2 cellular contexts compared by ENCODE assay signal in the genomic region with DNA sequence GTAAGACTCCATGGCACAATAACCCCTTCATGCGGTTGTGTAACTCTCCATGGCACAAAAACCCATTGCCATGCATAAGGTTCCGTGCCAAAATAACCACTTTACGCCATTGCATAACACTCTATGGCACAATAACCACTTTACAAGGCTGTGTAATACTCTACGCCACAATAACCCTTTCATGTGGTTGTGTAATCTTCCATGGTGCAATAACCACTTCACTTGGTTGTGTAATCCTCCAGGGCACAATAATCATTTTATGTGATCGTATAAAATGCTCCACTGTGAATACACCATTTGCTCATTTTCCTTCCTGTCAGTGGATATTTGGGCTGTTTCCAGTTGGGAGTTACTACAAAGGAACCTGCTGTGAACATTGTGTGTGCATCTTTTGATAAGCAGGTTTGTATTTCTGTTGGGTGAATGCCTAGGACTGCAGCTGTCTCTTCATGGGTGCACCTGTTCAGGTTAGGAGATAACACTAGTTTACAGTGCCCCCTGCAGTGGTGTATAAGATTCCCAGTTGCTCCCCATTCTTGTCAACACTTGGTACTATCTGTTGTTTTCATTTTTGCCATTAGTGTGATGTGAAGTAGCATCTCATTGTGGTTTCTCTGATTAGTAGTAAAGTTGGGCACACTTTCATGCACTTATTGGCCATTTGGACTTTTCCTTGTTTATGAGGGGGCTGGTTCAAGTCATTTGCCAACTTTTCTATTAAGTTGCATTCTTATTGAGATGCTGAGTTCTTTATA.
TF ChIP-seq lines count a peak whose summit lies in the region.

No MANE protein-coding gene starts in this region.

TF ChIP-seq in IMR-90, 13 proteins besides CTCF, POLR2A, EP300 and RAD21 (continued from another document):
- no peak for TF ChIP-seq NFE2L2 (IDR thresholded peaks at IDR 0.05; ENCODE audit: low read depth, low read length)
- TF ChIP-seq MAZ (IDR thresholded peaks at IDR 0.05; ENCODE audit: borderline replicate concordance, low read depth, low read length): no peak
- no peak for TF ChIP-seq RFX5 (IDR thresholded peaks at IDR 0.05; ENCODE audit: low read depth, low read length)
- TF ChIP-seq RCOR1 (IDR thresholded peaks at IDR 0.05; ENCODE audit: insufficient replicate concordance, low read length): no peak
TF ChIP-seq in IMR-90: peak in this region for 1.

TF ChIP-seq in liver, 16 proteins besides CTCF, POLR2A, EP300 and RAD21:
- TF ChIP-seq, protein P1, sequence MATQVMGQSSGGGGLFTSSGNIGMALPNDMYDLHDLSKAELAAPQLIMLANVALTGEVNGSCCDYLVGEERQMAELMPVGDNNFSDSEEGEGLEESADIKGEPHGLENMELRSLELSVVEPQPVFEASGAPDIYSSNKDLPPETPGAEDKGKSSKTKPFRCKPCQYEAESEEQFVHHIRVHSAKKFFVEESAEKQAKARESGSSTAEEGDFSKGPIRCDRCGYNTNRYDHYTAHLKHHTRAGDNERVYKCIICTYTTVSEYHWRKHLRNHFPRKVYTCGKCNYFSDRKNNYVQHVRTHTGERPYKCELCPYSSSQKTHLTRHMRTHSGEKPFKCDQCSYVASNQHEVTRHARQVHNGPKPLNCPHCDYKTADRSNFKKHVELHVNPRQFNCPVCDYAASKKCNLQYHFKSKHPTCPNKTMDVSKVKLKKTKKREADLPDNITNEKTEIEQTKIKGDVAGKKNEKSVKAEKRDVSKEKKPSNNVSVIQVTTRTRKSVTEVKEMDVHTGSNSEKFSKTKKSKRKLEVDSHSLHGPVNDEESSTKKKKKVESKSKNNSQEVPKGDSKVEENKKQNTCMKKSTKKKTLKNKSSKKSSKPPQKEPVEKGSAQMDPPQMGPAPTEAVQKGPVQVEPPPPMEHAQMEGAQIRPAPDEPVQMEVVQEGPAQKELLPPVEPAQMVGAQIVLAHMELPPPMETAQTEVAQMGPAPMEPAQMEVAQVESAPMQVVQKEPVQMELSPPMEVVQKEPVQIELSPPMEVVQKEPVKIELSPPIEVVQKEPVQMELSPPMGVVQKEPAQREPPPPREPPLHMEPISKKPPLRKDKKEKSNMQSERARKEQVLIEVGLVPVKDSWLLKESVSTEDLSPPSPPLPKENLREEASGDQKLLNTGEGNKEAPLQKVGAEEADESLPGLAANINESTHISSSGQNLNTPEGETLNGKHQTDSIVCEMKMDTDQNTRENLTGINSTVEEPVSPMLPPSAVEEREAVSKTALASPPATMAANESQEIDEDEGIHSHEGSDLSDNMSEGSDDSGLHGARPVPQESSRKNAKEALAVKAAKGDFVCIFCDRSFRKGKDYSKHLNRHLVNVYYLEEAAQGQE (IDR thresholded peaks at IDR 0.05): no peak
- TF ChIP-seq ZBTB33 (IDR thresholded peaks at IDR 0.05): no peak
- TF ChIP-seq HNF4G (IDR thresholded peaks at IDR 0.05): no peak
- TF ChIP-seq EGR1 (IDR thresholded peaks at IDR 0.05; ENCODE audit: low read depth in 2 of 2): no peak
- no peak for TF ChIP-seq NR2F2 (IDR thresholded peaks at IDR 0.05)
- TF ChIP-seq, protein P2, sequence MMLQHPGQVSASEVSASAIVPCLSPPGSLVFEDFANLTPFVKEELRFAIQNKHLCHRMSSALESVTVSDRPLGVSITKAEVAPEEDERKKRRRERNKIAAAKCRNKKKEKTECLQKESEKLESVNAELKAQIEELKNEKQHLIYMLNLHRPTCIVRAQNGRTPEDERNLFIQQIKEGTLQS (IDR thresholded peaks at IDR 0.05): no peak
- no peak for TF ChIP-seq HNF4A (conservative IDR thresholded peaks at IDR 0.05)
